In the genomic region with DNA sequence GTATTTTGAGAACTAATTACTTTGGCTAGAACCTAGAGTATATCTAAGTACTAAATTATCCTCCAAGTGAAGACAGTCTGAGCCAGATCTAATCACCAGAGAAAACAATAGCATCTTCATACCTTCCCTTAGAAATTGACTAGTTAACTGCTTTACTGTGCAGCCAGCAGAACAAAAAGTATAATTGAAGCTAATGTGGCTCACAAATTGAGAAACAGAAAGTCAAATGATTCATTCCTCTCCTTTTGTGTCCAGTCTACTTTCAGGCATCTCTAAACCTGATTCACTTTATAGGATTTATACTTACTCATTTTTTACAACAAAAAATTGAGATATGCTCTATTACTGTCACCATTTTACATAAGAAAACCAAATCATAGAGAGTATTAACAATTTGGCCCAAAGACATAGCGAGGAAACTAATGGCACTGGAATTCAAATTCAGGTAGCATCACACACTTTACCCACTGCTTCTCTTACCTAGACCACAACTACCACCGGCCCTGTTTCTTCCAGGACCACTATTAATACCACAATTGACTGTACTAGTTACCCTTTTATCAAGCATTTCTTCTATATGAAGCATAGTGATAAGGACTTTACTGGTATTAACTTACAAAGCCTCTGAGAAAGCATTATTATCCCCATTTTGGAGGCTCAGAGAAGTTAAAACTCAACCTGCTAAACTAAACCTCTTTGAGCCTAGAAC, we compare ENCODE assay signal across 21 cellular contexts.
DNase-seq lines count a peak whose midpoint lies in the region; ATAC-seq, FAIRE-seq and TF ChIP-seq lines count a peak whose summit lies in the region.
"Had no signal": no experiment of that assay in that cellular context is flagged by ENCODE, and none has a peak within 500 bp of the region (broad histone marks: within the 10 kb centered on the region; RNA-seq: fewer than 3 reads in every experiment).

No MANE protein-coding gene starts in this region.

- no peaks in the 10 kb centered on the region for H3K9me3 ChIP-seq in heart right ventricle
- H3K9me3 ChIP-seq: vagina had no signal

- H3K36me3 Mint-ChIP-seq in GM23338 (ENCODE audit: low read depth): no peaks in the 10 kb centered on the region
- no peaks in the 10 kb centered on the region for H3K36me3 Mint-ChIP-seq in activated CD4-positive, alpha-beta memory T cell treated with anti-CD3 and anti-CD28 coated beads, Interleukin-2, amount 10 ng/mL, durations not matched to agents 7 days and 5 days (ENCODE audit: low read depth)
- H3K36me3 Mint-ChIP-seq: CD4-positive, CD25-positive, alpha-beta regulatory T cell had no signal

- H3K27me3 ChIP-seq in GM23338 (ENCODE audit: insufficient read depth) (no peaks in the 10 kb centered on the region), heart right ventricle (no peaks in the 10 kb centered on the region)
- H3K27me3 ChIP-seq: vagina had no signal

- H3K4me1 ChIP-seq in GM23338 (ENCODE audit: insufficient read depth) (no peaks in the 10 kb centered on the region), heart right ventricle (no peaks in the 10 kb centered on the region)
- H3K4me1 ChIP-seq: vagina had no signal

- ATAC-seq in GM19043 (IDR thresholded peaks at IDR 0.05; ENCODE audit: low read depth, unreplicated experiment): peak; percentile 43
- ATAC-seq in GM23338: no peak
- ATAC-seq in HG03175 (IDR thresholded peaks at IDR 0.05; ENCODE audit: unreplicated experiment): peak; percentile 31
- ATAC-seq in heart right ventricle: no peak
- ATAC-seq: PC-3 had no signal

- H3K4me3 ChIP-seq in GM23338: no peak overlapping the region
- no peak overlapping the region for H3K4me3 ChIP-seq in heart right ventricle
- no peak overlapping the region for H3K4me3 ChIP-seq in coronary artery
- H3K4me3 ChIP-seq: skin epidermis, vagina had no signal

- FAIRE-seq in D721Med (lab: Jason Lieb, UNC): peak; percentile 93
- FAIRE-seq: colon, H54 had no signal

- H4K20me1 ChIP-seq in GM23338 (replicated peaks; ENCODE audit: insufficient read depth): no peaks in the 10 kb centered on the region

- WGBS in heart right ventricle, 2 donors: 84 to 89% methylated on average over 2 of the region's 2 CpGs

- no peak overlapping the region for H3K27ac Mint-ChIP-seq in GM23338
- H3K27ac Mint-ChIP-seq in activated CD4-positive, alpha-beta memory T cell treated with anti-CD3 and anti-CD28 coated beads, Interleukin-2, amount 10 ng/mL, durations not matched to agents 7 days and 5 days: no peak overlapping the region
- H3K27ac Mint-ChIP-seq: CD4-positive, CD25-positive, alpha-beta regulatory T cell had no signal

- H2AFZ ChIP-seq in GM23338: peak overlapping the region; percentile 57; the same call in 1 of the 2 replicates

- intact Hi-C loops in heart right ventricle (cut with DNase I): no loop called here

- TF ChIP-seq CTCF in D721Med (IDR thresholded peaks at IDR 0.05; ENCODE audit: insufficient read depth, missing control alignments) (no peak), GM23338 (conservative IDR thresholded peaks at IDR 0.05; ENCODE audit: low read depth in 2 of 2) (no peak), heart right ventricle (IDR thresholded peaks at IDR 0.05) (no peak), coronary artery (IDR thresholded peaks at IDR 0.05) (no peak)

- H3K9me3 Mint-ChIP-seq in GM23338: no peaks in the 10 kb centered on the region
- H3K9me3 Mint-ChIP-seq in activated CD4-positive, alpha-beta memory T cell treated with anti-CD3 and anti-CD28 coated beads, Interleukin-2, amount 10 ng/mL, durations not matched to agents 7 days and 5 days: peaks cover 4% of the 10 kb centered on the region

- H3K4me1 Mint-ChIP-seq in GM23338: peaks cover 3% of the 10 kb centered on the region; the same call in 2 of the 3 replicates
- H3K4me1 Mint-ChIP-seq in activated CD4-positive, alpha-beta memory T cell treated with anti-CD3 and anti-CD28 coated beads, Interleukin-2, amount 10 ng/mL, durations not matched to agents 7 days and 5 days: no peaks in the 10 kb centered on the region
- H3K4me1 Mint-ChIP-seq: CD4-positive, CD25-positive, alpha-beta regulatory T cell had no signal

- CTCF ChIA-PET in activated CD4-positive, alpha-beta memory T cell treated with anti-CD3 and anti-CD28 coated beads, Interleukin-2, amount 10 ng/mL, durations not matched to agents 7 days and 5 days (lab: Charles Lee): no interaction called here

- no peak overlapping the region for H3K27ac ChIP-seq in GM23338 (ENCODE audit: low read depth)
- H3K27ac ChIP-seq in heart right ventricle: no peak overlapping the region
- no peak overlapping the region for H3K27ac ChIP-seq in coronary artery
- H3K27ac ChIP-seq: skin epidermis, vagina had no signal

- no peak overlapping the region for H3K4me2 ChIP-seq in GM23338

- no peaks in the 10 kb centered on the region for H3K9me2 ChIP-seq in GM23338 (ENCODE audit: insufficient read depth)

- no peak overlapping the region for H3K4me3 Mint-ChIP-seq in GM23338
- H3K4me3 Mint-ChIP-seq in activated CD4-positive, alpha-beta memory T cell treated with anti-CD3 and anti-CD28 coated beads, Interleukin-2, amount 10 ng/mL, durations not matched to agents 7 days and 5 days: no peak overlapping the region
- H3K4me3 Mint-ChIP-seq: CD4-positive, CD25-positive, alpha-beta regulatory T cell had no signal

- no peaks in the 10 kb centered on the region for H3K79me2 ChIP-seq in GM23338 (replicated peaks; ENCODE audit: insufficient read depth)

- no peaks in the 10 kb centered on the region for H3K27me3 Mint-ChIP-seq in GM23338 (ENCODE audit: insufficient read depth, low read depth, poor library complexity)
- H3K27me3 Mint-ChIP-seq in activated CD4-positive, alpha-beta memory T cell treated with anti-CD3 and anti-CD28 coated beads, Interleukin-2, amount 10 ng/mL, durations not matched to agents 7 days and 5 days: no peaks in the 10 kb centered on the region
- H3K27me3 Mint-ChIP-seq: CD4-positive, CD25-positive, alpha-beta regulatory T cell had no signal

- POLR2A ChIA-PET in activated CD4-positive, alpha-beta memory T cell treated with anti-CD3 and anti-CD28 coated beads, Interleukin-2, amount 10 ng/mL, durations not matched to agents 7 days and 5 days (lab: Charles Lee): no interaction called here

- DNase-seq in D721Med (ENCODE audit: insufficient read length, low spot score) (no peak), GM23338 (ENCODE audit: low spot score) (no peak), heart right ventricle (no peak), SIG-M5 (lab: John Stamatoyannopoulos, UW) (no peak), coronary artery (ENCODE audit: low spot score) (no peak)
- no peak for DNase-seq in activated CD4-positive, alpha-beta memory T cell treated with anti-CD3 and anti-CD28 coated beads, Interleukin-2, amount 10 ng/mL, durations not matched to agents 7 days and 5 days
- DNase-seq: activated effector memory CD4-positive, alpha-beta T cell treated with anti-CD3 and anti-CD28 coated beads, Interleukin-2, amount 50 U/mL, for 16 hours; aorta; CD4-positive, CD25-positive, alpha-beta regulatory T cell; EL; head of caudate nucleus; NCI-H1694 treated with DMSO at 0.1 percent for 48 hours; NCI-H510A; PC-3; stimulated activated naive CD4-positive, alpha-beta T cell had no signal

- H3K36me3 ChIP-seq in GM23338 (ENCODE audit: insufficient read depth): no peaks in the 10 kb centered on the region
- H3K36me3 ChIP-seq in heart right ventricle: no peaks in the 10 kb centered on the region
- H3K36me3 ChIP-seq: vagina had no signal

- H3F3A ChIP-seq in GM23338 (replicated peaks; ENCODE audit: low read depth): no peaks in the 10 kb centered on the region

TF ChIP-seq in GM23338, 12 proteins besides CTCF, POLR2A, EP300 and RAD21 (continues in another document):
- no peak for TF ChIP-seq ZNF331 (CRISPR knock-in tag; IDR thresholded peaks at IDR 0.05; ENCODE audit: low read depth)

Comparison
In these comparisons a context has a peak if more than half of its experiments do, and no peak if none do; other contexts are left out.
1. ATAC-seq: peak in GM19043 (single experiment) and HG03175 (single experiment); none in GM23338 (single experiment) and heart right ventricle (0 of 8).